Comparison of ENCODE assay signal across 28 cellular contexts in the genomic region with DNA sequence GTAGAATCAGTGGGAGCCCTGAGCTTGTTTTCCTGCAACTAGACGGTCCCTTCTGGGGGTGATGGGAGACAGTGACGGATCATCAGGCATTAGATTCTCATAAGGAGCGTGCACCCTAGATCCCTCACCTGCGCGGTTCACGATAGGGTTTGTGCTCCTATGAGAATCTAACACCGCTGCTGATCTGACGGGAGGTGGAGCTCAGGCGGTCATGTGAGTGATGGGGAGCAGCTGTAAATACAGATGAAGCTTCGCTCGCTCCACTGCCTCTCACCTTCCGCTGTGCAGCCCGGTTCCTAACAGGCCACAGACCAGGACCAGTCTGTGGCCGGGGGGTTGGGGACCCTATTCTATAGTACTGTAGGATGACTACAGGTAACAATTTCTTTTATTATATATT.
"Had no signal": no experiment of that assay in that cellular context is flagged by ENCODE, and none has a peak within 500 bp of the region (broad histone marks: within the 10 kb centered on the region; RNA-seq: fewer than 3 reads in every experiment).

No MANE protein-coding gene starts in this region.

- H3K9ac ChIP-seq: parathyroid adenoma had no signal

- H3K36me3 Mint-ChIP-seq: naive B cell; naive thymus-derived CD8-positive, alpha-beta T cell; stimulated activated effector memory CD8-positive, alpha-beta T cell treated with anti-CD3 and anti-CD28 coated beads, Interleukin-12 subunit alpha, Interleukin-12 subunit beta, amount 100 ng/mL, for 72 hours; type B pancreatic cell had no signal

- H3K27me3 ChIP-seq: ovary, right lobe of liver, sigmoid colon, suprapubic skin, testis, tibial artery, transverse colon, upper lobe of right lung, uterus had no signal

- H3K4me3 ChIP-seq: ovary, psoas muscle, right lobe of liver, sigmoid colon, suprapubic skin, testis, tibial artery, transverse colon, upper lobe of right lung, uterus had no signal

- H3K36me3 ChIP-seq: ovary, right lobe of liver, sigmoid colon, suprapubic skin, tibial artery, transverse colon, upper lobe of right lung, uterus had no signal

- H3K27ac Mint-ChIP-seq: naive thymus-derived CD8-positive, alpha-beta T cell; nephron progenitor cell; progenitor cell of endocrine pancreas; stimulated activated effector memory CD8-positive, alpha-beta T cell treated with anti-CD3 and anti-CD28 coated beads, Interleukin-12 subunit alpha, Interleukin-12 subunit beta, amount 100 ng/mL, for 72 hours; stimulated activated naive B cell treated with anti-CD40 and anti-IgM and Interleukin-4, amounts not matched to agents 10 μg/mL and 1 μg/mL and 100 μg/mL, for 72 hours; stimulated activated naive CD8-positive, alpha-beta T cell treated with anti-CD3 and anti-CD28 coated beads, Interleukin-15, Interleukin-2, amounts not matched to agents 100 ng/mL and 50 ng/mL, for 24 hours; type B pancreatic cell had no signal

- ATAC-seq: naive thymus-derived CD8-positive, alpha-beta T cell; psoas muscle; right cardiac atrium; right lobe of liver; stimulated activated effector memory CD8-positive, alpha-beta T cell treated with anti-CD3 and anti-CD28 coated beads, Interleukin-12 subunit alpha, Interleukin-12 subunit beta, amount 100 ng/mL, for 72 hours; stimulated activated naive B cell treated with anti-CD40 and anti-IgM and Interleukin-4, amounts not matched to agents 10 μg/mL and 1 μg/mL and 100 μg/mL, for 72 hours; upper lobe of right lung had no signal

- H3K27ac ChIP-seq: ovary, parathyroid adenoma, psoas muscle, right lobe of liver, sigmoid colon, suprapubic skin, testis, tibial artery, transverse colon, upper lobe of right lung, uterus had no signal

- H3K4me1 ChIP-seq: parathyroid adenoma, right lobe of liver, uterus had no signal

- H3K9me3 Mint-ChIP-seq: naive thymus-derived CD8-positive, alpha-beta T cell; stimulated activated effector memory CD8-positive, alpha-beta T cell treated with anti-CD3 and anti-CD28 coated beads, Interleukin-12 subunit alpha, Interleukin-12 subunit beta, amount 100 ng/mL, for 72 hours; type B pancreatic cell had no signal

- DNase-seq: naive B cell; naive thymus-derived CD8-positive, alpha-beta T cell; nephron progenitor cell; occipital lobe; ovary; psoas muscle; right cardiac atrium; right lobe of liver; sigmoid colon; small intestine; stimulated activated CD4-positive, alpha-beta T cell treated with anti-CD3 and anti-CD28 coated beads, Interleukin-15, amount 100 ng/mL, for 24 hours; stimulated activated CD4-positive, alpha-beta T cell treated with anti-CD3 and anti-CD28 coated beads, Interleukin-2, amount 100 ng/mL, for 24 hours; stimulated activated CD4-positive, alpha-beta T cell treated with anti-CD3 and anti-CD28 coated beads, Interleukin-2, amount 100 ng/mL, for 48 hours; stimulated activated CD4-positive, alpha-beta T cell treated with anti-CD3 and anti-CD28 coated beads, Interleukin-4, amount 100 ng/mL, for 24 hours; stimulated activated naive B cell treated with anti-CD40 and anti-IgM and Interleukin-4, amounts not matched to agents 10 μg/mL and 1 μg/mL and 100 μg/mL, for 72 hours; stimulated activated naive CD4-positive, alpha-beta T cell treated with Interleukin-2 at 50 U/mL for 16 hours; substantia nigra; testis; tibial artery; transverse colon; upper lobe of right lung; uterus had no signal

- H3K9me3 ChIP-seq: ovary, psoas muscle, right lobe of liver, sigmoid colon, suprapubic skin, testis, tibial artery, transverse colon, upper lobe of right lung, uterus had no signal

- H2AFZ ChIP-seq: parathyroid adenoma had no signal
